In the genomic region with DNA sequence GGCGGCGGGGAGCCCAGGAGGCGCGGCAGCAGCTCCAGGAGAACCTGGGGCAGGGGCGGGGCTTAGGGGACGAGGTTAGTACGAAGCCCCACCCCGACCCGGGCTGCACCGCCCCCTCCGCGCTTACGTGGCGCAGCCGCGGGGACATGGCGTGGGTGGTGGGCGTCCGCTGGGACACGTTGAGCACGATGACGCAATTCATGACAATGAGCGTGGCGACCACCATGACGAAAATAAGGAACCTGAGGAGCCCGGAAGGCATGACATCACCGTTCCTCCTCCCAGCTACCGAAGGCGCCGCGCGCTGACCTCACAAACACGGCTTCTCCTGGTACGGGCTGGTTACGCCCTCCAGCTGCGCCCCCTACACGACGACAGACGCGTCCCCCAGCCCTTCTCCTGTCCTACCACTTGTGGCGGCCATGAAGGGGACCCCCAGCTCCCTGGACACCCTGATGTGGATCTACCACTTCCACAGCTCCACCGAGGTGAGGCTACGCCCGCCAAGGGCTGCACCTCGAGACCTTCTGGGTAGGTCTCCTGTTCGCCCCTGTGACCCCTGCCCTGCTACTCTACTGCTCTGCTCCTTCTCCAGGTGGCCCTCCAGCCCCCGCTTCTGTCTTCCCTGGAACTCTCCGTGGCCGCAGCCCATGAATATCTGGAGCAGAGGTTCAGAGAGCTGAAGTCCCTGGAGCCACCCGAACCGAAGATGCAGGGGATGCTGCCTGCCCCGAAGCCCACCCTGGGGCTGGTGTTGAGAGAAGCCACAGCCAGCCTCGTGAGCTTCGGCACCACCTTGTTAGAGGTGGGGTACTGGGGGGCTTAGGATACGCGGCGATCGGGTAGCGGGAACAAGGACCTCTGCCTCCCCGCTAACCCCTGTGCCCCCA, we compare ENCODE assay signal across 9 cellular contexts. TPM values are rescaled to one million over a fixed set of nuclear protein-coding genes. Genes with fewer than 3 reads are reported as not detected.
DNase-seq lines count a peak whose midpoint lies in the region; ATAC-seq, FAIRE-seq and TF ChIP-seq lines count a peak whose summit lies in the region.
"Had no signal": no experiment of that assay in that cellular context is flagged by ENCODE, and none has a peak within 500 bp of the region (broad histone marks: within the 10 kb centered on the region; RNA-seq: fewer than 3 reads in every experiment).

A gene (plus strand): TSS at position 196 of the 890 bp plus-strand sequence. CDS start 227 bp downstream, at position 423.

- intact Hi-C loops in ovary (cut with DNase I): loop anchor here in 2 of 4 donors (5.0 kb wide), 2 partner anchors 112 to 167 kb away; a partner anchor contains a TSS

- peak; percentile 8 for TF ChIP-seq POLR2A in GM18951 (IDR thresholded peaks at IDR 0.05; ENCODE audit: extremely low read depth, insufficient read depth, insufficient read length)
- TF ChIP-seq POLR2A in ovary (IDR thresholded peaks at IDR 0.05): no peak

- H3K36me3 ChIP-seq in ovary: no peaks in the 10 kb centered on the region

- no peak for FAIRE-seq in frontal cortex (lab: Jason Lieb, UNC)
- FAIRE-seq: TTC549 had no signal

- peaks cover 11% of the 10 kb centered on the region for H3K4me1 ChIP-seq in ovary (ENCODE audit: insufficient read depth)

- no peaks in the 10 kb centered on the region for H3K27me3 ChIP-seq in ovary

- no peak for ATAC-seq in HG02571 (IDR thresholded peaks at IDR 0.05; ENCODE audit: unreplicated experiment)

- TF ChIP-seq EP300 in ovary (IDR thresholded peaks at IDR 0.05): no peak

- no peak for TF ChIP-seq CTCF in ovary (IDR thresholded peaks at IDR 0.05)

- no peaks in the 10 kb centered on the region for H3K9me3 ChIP-seq in ovary

- 16 to 31% (median 27%) methylated on average over 56 to 60 of the region's 60 CpGs for WGBS in ovary, 3 donors

- H3K27ac ChIP-seq in ovary: peak within 1 kb of the TSS; percentile 66 to 77

- peak within 1 kb of the TSS; percentile 39 for H3K4me3 ChIP-seq in ovary

- DNase-seq in NCI-H774 (lab: John Stamatoyannopoulos, UW) (peak; percentile 17), activated gamma-delta T cell treated with Interleukin-2 at 50 U/mL for 16 hours (peak; percentile 86), frontal cortex (ENCODE audit: low spot score in 2 of 2) (peak; percentile 69 to 87), ovary (peak; percentile 84 to 93 (median 90)), superior temporal gyrus (ENCODE audit: extremely low spot score) (peak; percentile 27), DMS79 treated with DMSO at 0.1 percent for 48 hours (lab: John Stamatoyannopoulos, UW) (no peak)

- in situ Hi-C loops in GM18951 (cut with MboI; ENCODE audit: low sequenced_read_pairs, unreplicated experiment): loop anchor here (25.0 kb wide), 1 partner anchor 337 kb away; a partner anchor contains a TSS

RNA-seq across cellular contexts. Expression of the gene that starts here (rescaled TPM):
- total RNA-seq in frontal cortex: 2.4 TPM
- 10 to 100 TPM in 2 of 7 donors, 1 to 10 TPM in 5; 6.0 to 11.8 (median 8.6) TPM for total RNA-seq in ovary
- polyA plus RNA-seq in ovary: 1 to 10 TPM; 1.1 to 4.4 TPM
